1 cellular context compared by ENCODE assay signal in the genomic region with DNA sequence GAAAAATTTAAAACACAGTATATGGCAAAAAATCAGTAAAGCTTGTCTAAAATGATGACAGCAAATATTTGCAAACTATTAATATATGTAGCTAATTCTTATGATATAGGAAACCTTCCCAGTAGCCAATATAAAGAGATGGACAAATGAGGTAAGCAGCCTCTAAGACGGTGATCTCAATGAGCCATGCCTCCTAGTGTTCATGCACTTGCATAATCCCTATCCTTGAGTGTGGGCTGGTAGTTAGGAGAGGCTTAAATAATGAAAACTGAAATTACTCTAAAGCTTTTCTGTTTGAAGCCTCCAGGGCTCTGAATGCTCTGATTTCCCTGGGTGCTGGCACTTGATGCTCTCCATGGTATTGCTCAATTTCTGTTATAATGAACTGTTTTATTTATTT.
TF ChIP-seq lines count a peak whose summit lies in the region.

No MANE protein-coding gene starts in this region.

TF ChIP-seq in HCT116, 20 proteins besides CTCF, POLR2A, EP300 and RAD21:
- TF ChIP-seq SIN3A (IDR thresholded peaks at IDR 0.05; ENCODE audit: low read depth): no peak
- TF ChIP-seq ZBTB33 (IDR thresholded peaks at IDR 0.05; ENCODE audit: extremely low read depth, insufficient replicate concordance, low read length): no peak
- TF ChIP-seq, protein P1, sequence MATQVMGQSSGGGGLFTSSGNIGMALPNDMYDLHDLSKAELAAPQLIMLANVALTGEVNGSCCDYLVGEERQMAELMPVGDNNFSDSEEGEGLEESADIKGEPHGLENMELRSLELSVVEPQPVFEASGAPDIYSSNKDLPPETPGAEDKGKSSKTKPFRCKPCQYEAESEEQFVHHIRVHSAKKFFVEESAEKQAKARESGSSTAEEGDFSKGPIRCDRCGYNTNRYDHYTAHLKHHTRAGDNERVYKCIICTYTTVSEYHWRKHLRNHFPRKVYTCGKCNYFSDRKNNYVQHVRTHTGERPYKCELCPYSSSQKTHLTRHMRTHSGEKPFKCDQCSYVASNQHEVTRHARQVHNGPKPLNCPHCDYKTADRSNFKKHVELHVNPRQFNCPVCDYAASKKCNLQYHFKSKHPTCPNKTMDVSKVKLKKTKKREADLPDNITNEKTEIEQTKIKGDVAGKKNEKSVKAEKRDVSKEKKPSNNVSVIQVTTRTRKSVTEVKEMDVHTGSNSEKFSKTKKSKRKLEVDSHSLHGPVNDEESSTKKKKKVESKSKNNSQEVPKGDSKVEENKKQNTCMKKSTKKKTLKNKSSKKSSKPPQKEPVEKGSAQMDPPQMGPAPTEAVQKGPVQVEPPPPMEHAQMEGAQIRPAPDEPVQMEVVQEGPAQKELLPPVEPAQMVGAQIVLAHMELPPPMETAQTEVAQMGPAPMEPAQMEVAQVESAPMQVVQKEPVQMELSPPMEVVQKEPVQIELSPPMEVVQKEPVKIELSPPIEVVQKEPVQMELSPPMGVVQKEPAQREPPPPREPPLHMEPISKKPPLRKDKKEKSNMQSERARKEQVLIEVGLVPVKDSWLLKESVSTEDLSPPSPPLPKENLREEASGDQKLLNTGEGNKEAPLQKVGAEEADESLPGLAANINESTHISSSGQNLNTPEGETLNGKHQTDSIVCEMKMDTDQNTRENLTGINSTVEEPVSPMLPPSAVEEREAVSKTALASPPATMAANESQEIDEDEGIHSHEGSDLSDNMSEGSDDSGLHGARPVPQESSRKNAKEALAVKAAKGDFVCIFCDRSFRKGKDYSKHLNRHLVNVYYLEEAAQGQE (IDR thresholded peaks at IDR 0.05; ENCODE audit: low read depth): no peak
